In the genomic region with DNA sequence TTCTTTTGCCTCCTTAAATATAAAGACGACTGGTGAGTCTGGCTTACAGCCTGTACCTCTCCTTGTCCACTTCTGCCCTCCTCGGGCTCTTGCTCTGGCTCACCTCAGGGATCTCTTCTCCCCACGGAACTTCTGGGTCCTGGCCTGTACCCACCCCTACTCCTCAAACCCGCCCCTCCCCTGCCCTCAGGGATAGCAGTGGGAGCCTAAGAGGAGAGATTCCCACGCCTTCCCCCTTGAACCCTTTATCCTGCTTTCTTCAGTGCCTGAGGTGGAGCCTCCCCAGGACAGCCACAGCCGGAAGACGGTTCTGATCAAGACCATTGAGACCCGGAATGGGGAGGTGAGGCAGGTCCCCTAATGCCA, we compare ENCODE assay signal across 15 cellular contexts. TPM values are rescaled to one million over a fixed set of nuclear protein-coding genes. Genes with fewer than 3 reads are reported as not detected.
A peak's percentile ranks its signal among the peaks of the same experiment; 100 is the strongest.
DNase-seq lines count a peak whose midpoint lies in the region; ATAC-seq, FAIRE-seq and TF ChIP-seq lines count a peak whose summit lies in the region.
"Had no signal": no experiment of that assay in that cellular context is flagged by ENCODE, and none has a peak within 500 bp of the region (broad histone marks: within the 10 kb centered on the region; RNA-seq: fewer than 3 reads in every experiment).

No MANE protein-coding gene starts in this region.

- no peak overlapping the region for H3K27ac ChIP-seq in keratinocyte (ENCODE audit: control insufficient read depth, insufficient read depth, low read length)
- no peak overlapping the region for H3K27ac ChIP-seq in GM23248

- H3K36me3 ChIP-seq in keratinocyte (ENCODE audit: control insufficient read depth in 2 of 2, extremely low read depth in 1 of 2, insufficient read depth in 2 of 2, low read length in 2 of 2) = no peaks in the 10 kb centered on the region
- H3K36me3 ChIP-seq in GM23248 (ENCODE audit: low read depth) = no peaks in the 10 kb centered on the region

- peaks cover 85% of the 10 kb centered on the region for H3K27me3 Mint-ChIP-seq in stimulated activated naive CD8-positive, alpha-beta T cell treated with anti-CD3 and anti-CD28 coated beads, Interleukin-15, amount 100 ng/mL, for 72 hours
- peaks cover 42% of the 10 kb centered on the region for H3K27me3 Mint-ChIP-seq in activated B cell treated with CpG ODN at 0.5 μM for 24 hours

- intact Hi-C loops in activated B cell treated with CpG ODN at 0.5 μM for 24 hours (cut with micrococcal nuclease) = no loop called here

- dilution Hi-C loops in keratinocyte (cut with MboI; ENCODE audit: extremely low pct_ligation_motif_present, low sequenced_read_pairs) = no loop called here

- ATAC-seq in stimulated activated naive CD8-positive, alpha-beta T cell treated with anti-CD3 and anti-CD28 coated beads, Interleukin-15, amount 100 ng/mL, for 72 hours = peak; percentile 10
- ATAC-seq in stimulated activated naive CD8-positive, alpha-beta T cell treated with anti-CD3 and anti-CD28 coated beads, Interleukin-15, Interleukin-2, amounts not matched to agents 100 U/mL and 50 U/mL, for 24 hours = no peak
- no peak for ATAC-seq in activated B cell treated with CpG ODN at 0.5 μM for 24 hours (ENCODE audit: low read depth)
- ATAC-seq in GM19455 (IDR thresholded peaks at IDR 0.05; ENCODE audit: unreplicated experiment) = no peak

- H3F3A ChIP-seq in GM23248 (ENCODE audit: insufficient read depth) = no peaks in the 10 kb centered on the region

- H3K9ac ChIP-seq in keratinocyte (ENCODE audit: control insufficient read depth, extremely low read depth, insufficient read depth, low read length) (no peak overlapping the region), GM23248 (no peak overlapping the region)

- no peaks in the 10 kb centered on the region for H3K9me2 ChIP-seq in GM23248 (ENCODE audit: insufficient read depth)

- peaks cover 47% of the 10 kb centered on the region for H3K27me3 ChIP-seq in keratinocyte (ENCODE audit: control insufficient read depth, extremely low read depth, insufficient read depth, low read length)
- peaks cover 46% of the 10 kb centered on the region for H3K27me3 ChIP-seq in GM23248 (replicated peaks; ENCODE audit: insufficient read depth)

- CTCF ChIA-PET in activated B cell treated with CpG ODN at 0.5 μM for 24 hours (lab: Charles Lee) = interaction anchor here (1.1 to 1.4 kb wide), 5 partner anchors 9 to 234 kb away, joined by 3 to 7 read pairs (median 4); a partner anchor contains a TSS

- H3K36me3 Mint-ChIP-seq in activated B cell treated with CpG ODN at 0.5 μM for 24 hours (ENCODE audit: low read depth) = no peaks in the 10 kb centered on the region
- H3K36me3 Mint-ChIP-seq: CD4-positive, CD25-positive, alpha-beta regulatory T cell had no signal

- H3K4me3 ChIP-seq in keratinocyte (ENCODE audit: control insufficient read depth in 2 of 3, extremely low read depth in 1 of 3, insufficient read depth in 2 of 3, low read depth in 1 of 3, low read length in 3 of 3) = no peak overlapping the region
- H3K4me3 ChIP-seq in GM23248 = no peak overlapping the region

- H3K4me2 ChIP-seq in keratinocyte (ENCODE audit: control insufficient read depth, extremely low read depth, insufficient read depth, low read depth, low read length) (peak overlapping the region; percentile 73), GM23248 (ENCODE audit: unreplicated experiment) (no peak overlapping the region)

- peak overlapping the region; percentile 66 to 72 for H3K4me3 Mint-ChIP-seq in stimulated activated naive CD8-positive, alpha-beta T cell treated with anti-CD3 and anti-CD28 coated beads, Interleukin-15, amount 100 ng/mL, for 72 hours
- peak overlapping the region; percentile 52 for H3K4me3 Mint-ChIP-seq in activated B cell treated with CpG ODN at 0.5 μM for 24 hours

- H3K4me1 ChIP-seq in keratinocyte (ENCODE audit: control insufficient read depth, extremely low read depth, insufficient read depth, low read length) (peaks cover 13% of the 10 kb centered on the region), GM23248 (ENCODE audit: insufficient read depth) (no peaks in the 10 kb centered on the region; the same call in 1 of the 2 replicates)

- TF ChIP-seq CTCF in activated B cell treated with CpG ODN at 0.5 μM for 24 hours (IDR thresholded peaks at IDR 0.05) = no peak
- TF ChIP-seq CTCF in keratinocyte (optimal IDR thresholded peaks at IDR 0.05 in 1 of 3, IDR thresholded peaks at IDR 0.05 in 1 of 3, conservative IDR thresholded peaks at IDR 0.05 in 1 of 3; ENCODE audit: extremely low read depth in 1 of 3, insufficient read depth in 2 of 3, low read length in 3 of 3) = no peak

- DNase-seq in stimulated activated naive CD8-positive, alpha-beta T cell treated with anti-CD3 and anti-CD28 coated beads, Interleukin-15, amount 100 ng/mL, for 72 hours = no peak
- no peak for DNase-seq in stimulated activated naive CD8-positive, alpha-beta T cell treated with anti-CD3 and anti-CD28 coated beads, Interleukin-15, Interleukin-2, amounts not matched to agents 100 U/mL and 50 U/mL, for 24 hours
- DNase-seq in activated B cell treated with CpG ODN at 0.5 μM for 24 hours (no peak), keratinocyte (ENCODE audit: low read depth, low spot score) (no peak), NCI-H510A (lab: John Stamatoyannopoulos, UW) (no peak), occipital lobe (lab: John Stamatoyannopoulos, UW) (no peak), GM23248 (no peak)
- DNase-seq: HFFc6; nucleus accumbens; stimulated activated CD4-positive, alpha-beta T cell treated with anti-CD3 and anti-CD28 coated beads, Interleukin-4, amount 100 ng/mL, for 1 hour; substantia nigra had no signal

- WGBS in GM23248 (ENCODE audit: low coverage in 1 of 2, low lambda C conversion rate in 2 of 2, missing lambda C conversion rate in 2 of 2), 2 experiments = 8 to 11% methylated on average over 7 to 8 of the region's 8 CpGs

- H3K9me3 ChIP-seq in keratinocyte (ENCODE audit: control insufficient read depth, low read depth, low read length) (no peaks in the 10 kb centered on the region), GM23248 (ENCODE audit: low read depth) (no peaks in the 10 kb centered on the region)

- no peaks in the 10 kb centered on the region for H3K9me1 ChIP-seq in keratinocyte (ENCODE audit: control insufficient read depth, extremely low read depth, insufficient read depth, low read length)

- peaks cover 28% of the 10 kb centered on the region for H3K4me1 Mint-ChIP-seq in stimulated activated naive CD8-positive, alpha-beta T cell treated with anti-CD3 and anti-CD28 coated beads, Interleukin-15, amount 100 ng/mL, for 72 hours
- H3K4me1 Mint-ChIP-seq in activated B cell treated with CpG ODN at 0.5 μM for 24 hours = peaks cover 26% of the 10 kb centered on the region

- no peak for FAIRE-seq in keratinocyte (lab: Jason Lieb, UNC)
- FAIRE-seq: islet of Langerhans had no signal

- no peaks in the 10 kb centered on the region for H3K9me3 Mint-ChIP-seq in stimulated activated naive CD8-positive, alpha-beta T cell treated with anti-CD3 and anti-CD28 coated beads, Interleukin-15, amount 100 ng/mL, for 72 hours
- no peaks in the 10 kb centered on the region for H3K9me3 Mint-ChIP-seq in activated B cell treated with CpG ODN at 0.5 μM for 24 hours
- H3K9me3 Mint-ChIP-seq: HFFc6 had no signal

- H4K20me1 ChIP-seq in keratinocyte (ENCODE audit: control insufficient read depth, extremely low read depth, insufficient read depth, low read length) = no peaks in the 10 kb centered on the region
- no peaks in the 10 kb centered on the region for H4K20me1 ChIP-seq in GM23248 (ENCODE audit: insufficient read depth)

- no peak overlapping the region for H3K27ac Mint-ChIP-seq in stimulated activated naive CD8-positive, alpha-beta T cell treated with anti-CD3 and anti-CD28 coated beads, Interleukin-15, amount 100 ng/mL, for 72 hours
- H3K27ac Mint-ChIP-seq in activated B cell treated with CpG ODN at 0.5 μM for 24 hours = no peak overlapping the region
- H3K27ac Mint-ChIP-seq: CD4-positive, CD25-positive, alpha-beta regulatory T cell; HFFc6 had no signal

- POLR2A ChIA-PET in activated B cell treated with CpG ODN at 0.5 μM for 24 hours (lab: Charles Lee) = interaction anchor here (0.6 to 1.2 kb wide), 5 partner anchors 25 to 393 kb away, joined by 3 to 6 read pairs (median 3); a partner anchor contains a TSS

- H3K79me2 ChIP-seq in keratinocyte (ENCODE audit: control insufficient read depth, insufficient read depth, low read length) (no peaks in the 10 kb centered on the region), GM23248 (ENCODE audit: insufficient read depth) (no peaks in the 10 kb centered on the region)

- in situ Hi-C loops in GM23248 (cut with MboI) = no loop called here

- H2AFZ ChIP-seq in keratinocyte (ENCODE audit: control insufficient read depth, low read length) (no peak overlapping the region), GM23248 (no peak overlapping the region)

RNA-seq across cellular contexts. Expression of a gene that starts 2.7 kb away (rescaled TPM):
- not detected in 2 replicates for total RNA-seq in activated B cell treated with CpG ODN at 0.5 μM for 24 hours
- polyA plus RNA-seq in keratinocyte = 0.05 to 0.11 TPM (median 0.08 TPM) in 3 replicates
- not detected for polyA plus RNA-seq in keratinocyte (2011; ENCODE audit: low read depth)
- polyA plus RNA-seq in keratinocyte (2011; cell fraction: cytosol; rRNA removed) = not detected in 2 replicates
- 0.10 TPM in 1 of 2 replicates, not detected in the other for polyA plus RNA-seq in keratinocyte (2011; cell fraction: nucleus; rRNA removed)
- polyA plus RNA-seq in keratinocyte (2012; ENCODE audit: low replicate concordance) = not detected in 2 replicates
- not detected in 3 replicates for polyA minus RNA-seq in keratinocyte
- polyA minus RNA-seq in keratinocyte (2011; cell fraction: cytosol; rRNA and poly(A)+ RNA removed) = not detected
- polyA minus RNA-seq in keratinocyte (2011; cell fraction: nucleus; rRNA and poly(A)+ RNA removed) = not detected in 2 replicates
- total RNA-seq in occipital lobe = not detected
- not detected in 2 replicates for total RNA-seq in GM23248 (2014; rRNA removed; shearing (Covaris generic))
- not detected in 2 replicates for polyA plus RNA-seq in GM23248 (2016; fragmentation: Nextera tagmentation; extraction: Ambion mirVana)
- total RNA-seq: CD4-positive, CD25-positive, alpha-beta regulatory T cell; epithelial cell of proximal tubule; HFFc6 had no signal

RNA-seq across cellular contexts. Expression of a gene that starts 25.4 kb away (rescaled TPM):
- total RNA-seq in activated B cell treated with CpG ODN at 0.5 μM for 24 hours (2.0 and 3.1 TPM in 2 replicates), occipital lobe (1.2 TPM)
- polyA plus RNA-seq in keratinocyte (1.7 to 14.1 TPM (median 12.7 TPM) in 3 replicates), GM23248 (2016; fragmentation: Nextera tagmentation; extraction: Ambion mirVana) (8.8 and 11.7 TPM in 2 replicates)
- polyA plus RNA-seq in keratinocyte (2011; ENCODE audit: low read depth) = not detected
- 3.6 and 4.6 TPM in 2 replicates for polyA plus RNA-seq in keratinocyte (2011; cell fraction: cytosol; rRNA removed)
- 5.6 and 6.0 TPM in 2 replicates for polyA plus RNA-seq in keratinocyte (2011; cell fraction: nucleus; rRNA removed)
- 0.21 and 13.6 TPM in 2 replicates for polyA plus RNA-seq in keratinocyte (2012; ENCODE audit: low replicate concordance)
- 1.7 to 20.5 TPM (median 5.5 TPM) in 3 replicates for polyA minus RNA-seq in keratinocyte
- polyA minus RNA-seq in keratinocyte (2011; cell fraction: cytosol; rRNA and poly(A)+ RNA removed) = 4.0 TPM
- 1.8 and 4.6 TPM in 2 replicates for polyA minus RNA-seq in keratinocyte (2011; cell fraction: nucleus; rRNA and poly(A)+ RNA removed)
- total RNA-seq in GM23248 (2014; rRNA removed; shearing (Covaris generic)) = 4.4 and 6.2 TPM in 2 replicates

RNA-seq across cellular contexts. Expression of a gene that starts 32.8 kb away (rescaled TPM):
- total RNA-seq in activated B cell treated with CpG ODN at 0.5 μM for 24 hours (141 and 142 TPM in 2 replicates), occipital lobe (33.5 TPM)
- polyA plus RNA-seq in keratinocyte (1,709 to 2,744 TPM (median 1,922 TPM) in 3 replicates), GM23248 (2016; fragmentation: Nextera tagmentation; extraction: Ambion mirVana) (301 and 312 TPM in 2 replicates)
- 114 TPM for polyA plus RNA-seq in keratinocyte (2011; ENCODE audit: low read depth)
- polyA plus RNA-seq in keratinocyte (2011; cell fraction: cytosol; rRNA removed) = 1,615 and 1,811 TPM in 2 replicates
- polyA plus RNA-seq in keratinocyte (2011; cell fraction: nucleus; rRNA removed) = 1,728 and 2,016 TPM in 2 replicates
- 503 and 904 TPM in 2 replicates for polyA plus RNA-seq in keratinocyte (2012; ENCODE audit: low replicate concordance)
- 2,940 to 3,265 TPM (median 3,131 TPM) in 3 replicates for polyA minus RNA-seq in keratinocyte
- 727 TPM for polyA minus RNA-seq in keratinocyte (2011; cell fraction: cytosol; rRNA and poly(A)+ RNA removed)
- 648 and 768 TPM in 2 replicates for polyA minus RNA-seq in keratinocyte (2011; cell fraction: nucleus; rRNA and poly(A)+ RNA removed)
- 401 and 473 TPM in 2 replicates for total RNA-seq in GM23248 (2014; rRNA removed; shearing (Covaris generic))

RNA-seq across cellular contexts. Expression of a gene that starts 39.3 kb away (rescaled TPM):
- total RNA-seq in activated B cell treated with CpG ODN at 0.5 μM for 24 hours (not detected in 2 replicates), occipital lobe (0.16 TPM)
- polyA plus RNA-seq in keratinocyte (0.07 to 0.10 TPM (median 0.09 TPM) in 3 replicates), GM23248 (2016; fragmentation: Nextera tagmentation; extraction: Ambion mirVana) (not detected in 2 replicates)
- polyA plus RNA-seq in keratinocyte (2011; ENCODE audit: low read depth) = not detected
- polyA plus RNA-seq in keratinocyte (2011; cell fraction: cytosol; rRNA removed) = 0.08 TPM in 1 of 2 replicates, not detected in the other
- polyA plus RNA-seq in keratinocyte (2011; cell fraction: nucleus; rRNA removed) = 0.10 and 0.12 TPM in 2 replicates
- polyA plus RNA-seq in keratinocyte (2012; ENCODE audit: low replicate concordance) = 0.38 TPM in 1 of 2 replicates, not detected in the other
- polyA minus RNA-seq in keratinocyte = not detected in 3 replicates
- not detected for polyA minus RNA-seq in keratinocyte (2011; cell fraction: cytosol; rRNA and poly(A)+ RNA removed)
- not detected in 2 replicates for polyA minus RNA-seq in keratinocyte (2011; cell fraction: nucleus; rRNA and poly(A)+ RNA removed)
- not detected in 2 replicates for total RNA-seq in GM23248 (2014; rRNA removed; shearing (Covaris generic))
- total RNA-seq: CD4-positive, CD25-positive, alpha-beta regulatory T cell; epithelial cell of proximal tubule had no signal
- polyA plus RNA-seq: CD4-positive, CD25-positive, alpha-beta regulatory T cell had no signal

RNA-seq across cellular contexts. Expression of a gene that starts 49.0 kb away (rescaled TPM):
- not detected in 2 replicates for total RNA-seq in activated B cell treated with CpG ODN at 0.5 μM for 24 hours
- polyA plus RNA-seq in keratinocyte = 0.03 to 0.04 TPM in 2 of 3 replicates, not detected in the other
- not detected for polyA plus RNA-seq in keratinocyte (2011; ENCODE audit: low read depth)
- polyA plus RNA-seq in keratinocyte (2011; cell fraction: cytosol; rRNA removed) = not detected in 2 replicates
- not detected in 2 replicates for polyA plus RNA-seq in keratinocyte (2011; cell fraction: nucleus; rRNA removed)
- 0.02 TPM in 1 of 2 replicates, not detected in the other for polyA plus RNA-seq in keratinocyte (2012; ENCODE audit: low replicate concordance)
- not detected in 3 replicates for polyA minus RNA-seq in keratinocyte
- not detected for polyA minus RNA-seq in keratinocyte (2011; cell fraction: cytosol; rRNA and poly(A)+ RNA removed)
- not detected in 2 replicates for polyA minus RNA-seq in keratinocyte (2011; cell fraction: nucleus; rRNA and poly(A)+ RNA removed)
- 0.78 TPM for total RNA-seq in occipital lobe
- total RNA-seq in GM23248 (2014; rRNA removed; shearing (Covaris generic)) = 1.5 and 2.5 TPM in 2 replicates
- 0.69 and 1.9 TPM in 2 replicates for polyA plus RNA-seq in GM23248 (2016; fragmentation: Nextera tagmentation; extraction: Ambion mirVana)
- total RNA-seq: CD4-positive, CD25-positive, alpha-beta regulatory T cell had no signal
- polyA plus RNA-seq: CD4-positive, CD25-positive, alpha-beta regulatory T cell had no signal
